8 cellular contexts compared by ENCODE assay signal in the genomic region with DNA sequence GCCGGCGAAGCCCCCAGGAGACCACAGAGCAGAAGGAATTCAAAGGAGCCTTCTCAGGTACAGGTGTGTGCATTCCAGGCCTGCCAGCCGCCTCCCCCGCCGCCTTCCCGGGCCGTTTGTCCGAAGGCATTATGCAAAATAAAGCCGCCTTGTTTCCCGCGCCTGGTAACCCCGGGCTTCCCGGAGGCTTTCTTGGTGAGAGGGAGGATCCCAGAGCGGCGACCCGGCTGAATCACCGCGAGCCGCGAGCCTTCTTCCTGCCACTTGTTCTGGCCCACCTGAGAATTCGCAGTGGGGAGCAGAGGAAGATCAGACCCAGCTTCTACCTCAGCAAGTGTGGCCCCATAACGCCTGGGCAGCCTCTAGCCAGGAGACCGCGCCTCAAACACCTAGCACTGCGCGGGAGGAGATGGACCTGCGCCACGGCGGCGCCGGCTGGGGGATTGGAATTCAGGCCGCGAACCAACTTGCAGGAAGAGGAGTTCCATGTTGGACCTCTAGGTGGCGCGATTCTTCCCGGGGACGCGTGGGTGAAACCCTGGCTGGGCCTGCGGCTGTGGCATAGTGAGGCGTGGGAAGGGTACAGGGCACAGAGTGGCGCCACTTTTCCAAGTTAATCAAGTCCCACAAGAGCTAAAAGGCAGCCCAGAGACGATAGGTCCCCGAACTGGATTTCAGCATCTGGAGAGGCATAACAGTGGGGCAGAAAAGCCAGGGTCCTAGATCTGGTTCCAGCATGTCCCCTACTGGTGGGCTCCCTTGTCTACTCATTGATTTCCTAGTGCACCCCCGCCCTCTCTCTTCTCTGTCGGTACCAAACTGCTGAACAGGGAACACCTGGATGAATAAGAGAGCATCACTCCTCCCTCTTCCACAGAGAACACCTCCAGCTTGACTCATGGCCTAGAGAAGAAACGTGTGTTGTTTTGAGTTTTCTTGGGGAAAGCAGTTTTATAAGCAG.
A peak's percentile ranks its signal among the peaks of the same experiment; 100 is the strongest.
DNase-seq lines count a peak whose midpoint lies in the region; FAIRE-seq and TF ChIP-seq lines count a peak whose summit lies in the region.

No MANE protein-coding gene starts in this region.

- H3K9me3 ChIP-seq in WERI-Rb-1 (ENCODE audit: severe bottlenecking), result peaks cover 3% of the 10 kb centered on the region

- no peak overlapping the region for H3K27ac ChIP-seq in WERI-Rb-1

- no peak for TF ChIP-seq POLR2A in GM12891 (IDR thresholded peaks at IDR 0.05; ENCODE audit: low read depth, low read length)

- FAIRE-seq in GM12891 (lab: Jason Lieb, UNC), result peak; percentile 66

- H3K36me3 ChIP-seq in WERI-Rb-1, result no peaks in the 10 kb centered on the region

- peak; percentile 65 for TF ChIP-seq CTCF in WERI-Rb-1 (IDR thresholded peaks at IDR 0.05; ENCODE audit: low read depth, low read length)
- peak; percentile 46 for TF ChIP-seq CTCF in cardiac fibroblast (IDR thresholded peaks at IDR 0.05; ENCODE audit: low read depth, low read length)

- peak; percentile 61 for DNase-seq in GM12891 (ENCODE audit: insufficient read length, low spot score)
- DNase-seq in HT-29 (ENCODE audit: low spot score), result peak; percentile 56
- peak; percentile 31 for DNase-seq in WERI-Rb-1
- peak; percentile 12 to 34 for DNase-seq in cardiac fibroblast (ENCODE audit: low read depth in 2 of 2)
- peak; percentile 74 for DNase-seq in kidney tubule cell (ENCODE audit: low spot score)
- peak; percentile 67 for DNase-seq in stimulated activated CD4-positive, alpha-beta T cell treated with anti-CD3 and anti-CD28 coated beads, Interleukin-4, amount 100 ng/mL, for 1 hour
- DNase-seq in COR-L47 (lab: John Stamatoyannopoulos, UW), result no peak
- DNase-seq in NCI-H1436 (lab: John Stamatoyannopoulos, UW), result no peak

- peaks cover 94% of the 10 kb centered on the region for H3K27me3 ChIP-seq in WERI-Rb-1 (ENCODE audit: insufficient read depth, low read depth, severe bottlenecking)

- H3K4me3 ChIP-seq in WERI-Rb-1 (ENCODE audit: low read depth, low read length), result no peak overlapping the region
- no peak overlapping the region for H3K4me3 ChIP-seq in cardiac fibroblast (replicated peaks in 1 of 2; ENCODE audit: low read depth in 2 of 2, low read length in 2 of 2)

TF ChIP-seq in GM12891, 5 proteins besides CTCF, POLR2A, EP300 and RAD21:
- no peak for TF ChIP-seq POU2F2 (IDR thresholded peaks at IDR 0.05; ENCODE audit: low read depth, low read length)

Comparison
In these comparisons a context has a peak if more than half of its experiments do, and no peak if none do; other contexts are left out.
1. DNase-seq: peak in GM12891 (single experiment), HT-29 (single experiment), WERI-Rb-1 (single experiment), cardiac fibroblast (2 of 2), kidney tubule cell (single experiment) and stimulated activated CD4-positive, alpha-beta T cell treated with anti-CD3 and anti-CD28 coated beads, Interleukin-4, amount 100 ng/mL, for 1 hour (single experiment); none in COR-L47 (single experiment) and NCI-H1436 (single experiment).